Comparison of ENCODE assay signal across 10 cellular contexts in genomic region chr19:13974073-13974472, GRCh38. TPM values are rescaled to one million over a fixed set of nuclear protein-coding genes. Genes with fewer than 3 reads are reported as not detected.
DNase-seq lines count a peak whose midpoint lies in the region; TF ChIP-seq lines count a peak whose summit lies in the region.
"Had no signal": no experiment of that assay in that cellular context is flagged by ENCODE, and none has a peak within 500 bp of the region (broad histone marks: within the 10 kb centered on the region; RNA-seq: fewer than 3 reads in every experiment).

No MANE protein-coding gene starts in this region.

- DNase-seq in EH (ENCODE audit: low read depth) (peak; percentile 24), NCI-H510A treated with DMSO at 0.1 percent for 48 hours (lab: John Stamatoyannopoulos, UW) (peak; percentile 85), astrocyte of the hippocampus (ENCODE audit: low read depth, low spot score) (peak; percentile 42), neural crest cell (ENCODE audit: low read depth, low spot score) (no peak), GM03348 (ENCODE audit: low spot score) (no peak), HuH-7 (ENCODE audit: low spot score) (no peak), OCI-M1 (lab: John Stamatoyannopoulos, UW) (no peak)
- DNase-seq in NK-92 treated with Interleukin-12 subunit alpha and Interleukin-12 subunit beta, amount 100 ng/mL, for 24 hours (lab: John Stamatoyannopoulos, UW), result no peak

- no peak for TF ChIP-seq CTCF in neural crest cell (conservative IDR thresholded peaks at IDR 0.05)

- peak overlapping the region; percentile 18 for H3K4me3 Mint-ChIP-seq in neural crest cell

- peaks cover 7% of the 10 kb centered on the region for H3K4me1 Mint-ChIP-seq in neural crest cell

- H3K27me3 Mint-ChIP-seq in neural crest cell (ENCODE audit: low read depth), result no peaks in the 10 kb centered on the region

- peaks cover 3% of the 10 kb centered on the region for H3K36me3 Mint-ChIP-seq in neural crest cell (ENCODE audit: low read depth)

- no peak overlapping the region for H3K27ac Mint-ChIP-seq in neural crest cell (ENCODE audit: unreplicated experiment)

- H3K9me3 Mint-ChIP-seq in neural crest cell, result no peaks in the 10 kb centered on the region

RNA-seq across cellular contexts. Expression of gene DCAF15, which starts 21.8 kb away (rescaled TPM):
- 83.5 and 85.6 TPM in 2 replicates for total RNA-seq in neural crest cell

RNA-seq across cellular contexts. Expression of gene RFX1, which starts 32.0 kb away (rescaled TPM):
- 17.6 and 19.9 TPM in 2 replicates for total RNA-seq in neural crest cell

RNA-seq across cellular contexts. Expression of gene PODNL1, which starts 35.9 kb away (rescaled TPM):
- total RNA-seq in neural crest cell, result 0.14 and 0.42 TPM in 2 replicates

RNA-seq across cellular contexts. Expression of gene RLN3, which starts 53.9 kb away (rescaled TPM):
- total RNA-seq in neural crest cell, result not detected in 2 replicates
- total RNA-seq: fibroblast of lung; T-helper 1 cell treated with Interleukin-12 subunit alpha and Interleukin-12 subunit beta and Interleukin-4 antibody, amounts not matched to agents 30 ng/mL and 1 ng/mL, for 36 hours had no signal

RNA-seq across cellular contexts. Expression of gene IL27RA, which starts 57.5 kb away (rescaled TPM):
- 4.8 and 5.0 TPM in 2 replicates for total RNA-seq in neural crest cell

Comparison
In these comparisons a context has a peak if more than half of its experiments do, and no peak if none do; other contexts are left out.
1. DNase-seq: peak in EH (single experiment), NCI-H510A treated with DMSO at 0.1 percent for 48 hours (single experiment) and astrocyte of the hippocampus (single experiment); none in neural crest cell (single experiment), GM03348 (single experiment), NK-92 treated with Interleukin-12 subunit alpha and Interleukin-12 subunit beta, amount 100 ng/mL, for 24 hours (single experiment), HuH-7 (single experiment) and OCI-M1 (single experiment).